8 cellular contexts compared by ENCODE assay signal in the genomic region with DNA sequence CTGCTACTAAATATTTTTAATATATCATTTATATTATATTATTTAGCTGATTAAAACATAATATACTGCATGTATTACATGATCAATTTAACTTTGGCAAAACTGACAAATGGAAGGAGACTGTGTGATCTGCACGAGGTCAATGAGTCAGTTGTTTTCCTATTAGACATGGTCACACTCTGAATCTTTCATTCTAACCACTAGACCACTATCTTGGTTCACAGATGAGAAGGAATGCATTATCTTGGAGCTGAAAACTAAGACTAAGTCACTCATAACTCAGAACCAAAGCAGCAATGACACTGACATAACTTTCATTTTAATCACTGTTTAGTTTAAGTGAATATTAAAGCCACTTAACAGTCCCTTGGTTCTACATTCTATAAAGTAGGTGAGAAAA. TPM values are rescaled to one million over a fixed set of nuclear protein-coding genes. Genes with fewer than 3 reads are reported as not detected.
A peak's percentile ranks its signal among the peaks of the same experiment; 100 is the strongest.
DNase-seq lines count a peak whose midpoint lies in the region; ATAC-seq and TF ChIP-seq lines count a peak whose summit lies in the region.

No MANE protein-coding gene starts in this region.

- H3K36me3 Mint-ChIP-seq in activated T-cell treated with anti-CD3 and anti-CD28 coated beads, Interleukin-2, amount 50 U/mL, for 4 hours (ENCODE audit: insufficient read depth), result peaks cover 17% of the 10 kb centered on the region
- peaks cover 18 to 33% of the 10 kb centered on the region in 2 donors for H3K36me3 Mint-ChIP-seq in stimulated activated naive B cell treated with anti-CD40 and anti-IgM and Interleukin-4, amounts not matched to agents 10 μg/mL and 1 μg/mL and 100 μg/mL, for 72 hours
- peaks cover 0 to 42% (median 10%) of the 10 kb centered on the region in 3 donors for H3K36me3 Mint-ChIP-seq in naive thymus-derived CD8-positive, alpha-beta T cell

- no peak for TF ChIP-seq CTCF in astrocyte of the spinal cord (IDR thresholded peaks at IDR 0.05; ENCODE audit: low read depth, low read length)

- peak; percentile 88 to 94 for ATAC-seq in activated T-cell treated with anti-CD3 and anti-CD28 coated beads, Interleukin-2, amount 50 U/mL, for 4 hours
- peak; percentile 70 for ATAC-seq in HG03175 (IDR thresholded peaks at IDR 0.05; ENCODE audit: unreplicated experiment)
- peak; percentile 82 to 85 for ATAC-seq in stimulated activated naive B cell treated with anti-CD40 and anti-IgM and Interleukin-4, amounts not matched to agents 10 μg/mL and 1 μg/mL and 100 μg/mL, for 72 hours (replicated peaks)
- no peak for ATAC-seq in naive thymus-derived CD8-positive, alpha-beta T cell

- H3K27ac Mint-ChIP-seq in stimulated activated naive B cell treated with anti-CD40 and anti-IgM and Interleukin-4, amounts not matched to agents 10 μg/mL and 1 μg/mL and 100 μg/mL, for 72 hours, result no peak overlapping the region
- peak overlapping the region in 3 of 10 donors; percentile 26 to 72 (median 57) for H3K27ac Mint-ChIP-seq in naive thymus-derived CD8-positive, alpha-beta T cell

- H3K4me3 ChIP-seq in astrocyte of the spinal cord (ENCODE audit: low read depth, low read length), result no peak overlapping the region

- peaks cover 40% of the 10 kb centered on the region for H3K4me1 Mint-ChIP-seq in activated T-cell treated with anti-CD3 and anti-CD28 coated beads, Interleukin-2, amount 50 U/mL, for 4 hours (ENCODE audit: low read depth)
- peaks cover 15 to 54% of the 10 kb centered on the region in 2 donors for H3K4me1 Mint-ChIP-seq in stimulated activated naive B cell treated with anti-CD40 and anti-IgM and Interleukin-4, amounts not matched to agents 10 μg/mL and 1 μg/mL and 100 μg/mL, for 72 hours
- H3K4me1 Mint-ChIP-seq in naive thymus-derived CD8-positive, alpha-beta T cell, result peaks cover 12 to 48% (median 23%) of the 10 kb centered on the region in 4 donors

- POLR2A ChIA-PET in naive thymus-derived CD8-positive, alpha-beta T cell (lab: Charles Lee), result interaction anchor here (0.7 to 1.5 kb wide), 2 partner anchors 37 to 43 kb away, joined by 4 to 7 read pairs; partner anchors contain the start of gene GNPTAB

- H3K27me3 Mint-ChIP-seq in activated T-cell treated with anti-CD3 and anti-CD28 coated beads, Interleukin-2, amount 50 U/mL, for 4 hours (ENCODE audit: low read depth), result no peaks in the 10 kb centered on the region
- no peaks in the 10 kb centered on the region for H3K27me3 Mint-ChIP-seq in stimulated activated naive B cell treated with anti-CD40 and anti-IgM and Interleukin-4, amounts not matched to agents 10 μg/mL and 1 μg/mL and 100 μg/mL, for 72 hours
- H3K27me3 Mint-ChIP-seq in naive thymus-derived CD8-positive, alpha-beta T cell, result no peaks in the 10 kb centered on the region

- in situ Hi-C loops in astrocyte of the spinal cord (cut with HindIII; ENCODE audit: low sequenced_read_pairs), result no loop called here

- no peaks in the 10 kb centered on the region for H3K9me3 Mint-ChIP-seq in activated T-cell treated with anti-CD3 and anti-CD28 coated beads, Interleukin-2, amount 50 U/mL, for 4 hours
- no peaks in the 10 kb centered on the region for H3K9me3 Mint-ChIP-seq in stimulated activated naive B cell treated with anti-CD40 and anti-IgM and Interleukin-4, amounts not matched to agents 10 μg/mL and 1 μg/mL and 100 μg/mL, for 72 hours
- no peaks in the 10 kb centered on the region for H3K9me3 Mint-ChIP-seq in naive thymus-derived CD8-positive, alpha-beta T cell

- H3K4me3 Mint-ChIP-seq in activated T-cell treated with anti-CD3 and anti-CD28 coated beads, Interleukin-2, amount 50 U/mL, for 4 hours, result no peak overlapping the region
- no peak overlapping the region for H3K4me3 Mint-ChIP-seq in stimulated activated naive B cell treated with anti-CD40 and anti-IgM and Interleukin-4, amounts not matched to agents 10 μg/mL and 1 μg/mL and 100 μg/mL, for 72 hours
- no peak overlapping the region for H3K4me3 Mint-ChIP-seq in naive thymus-derived CD8-positive, alpha-beta T cell

- no peak for DNase-seq in activated T-cell treated with anti-CD3 and anti-CD28 coated beads, Interleukin-2, amount 50 U/mL, for 4 hours
- DNase-seq in activated T-cell treated with anti-CD3 and anti-CD28 coated beads for 4 hours (no peak), astrocyte of the spinal cord (ENCODE audit: low read depth, low spot score) (peak; percentile 58), NCI-H128 (lab: John Stamatoyannopoulos, UW; ENCODE audit: unreplicated experiment) (no peak), SIG-M5 (lab: John Stamatoyannopoulos, UW) (no peak)
- no peak for DNase-seq in stimulated activated naive B cell treated with anti-CD40 and anti-IgM and Interleukin-4, amounts not matched to agents 10 μg/mL and 1 μg/mL and 100 μg/mL, for 72 hours
- DNase-seq in naive thymus-derived CD8-positive, alpha-beta T cell, result no peak

RNA-seq across cellular contexts. Expression of gene GNPTAB, which starts 37.4 kb away (rescaled TPM):
- total RNA-seq in activated T-cell treated with anti-CD3 and anti-CD28 coated beads, Interleukin-2, amount 50 U/mL, for 4 hours, result 10 to 100 TPM; 25.3 to 31.9 (median 29.6) TPM
- total RNA-seq in naive thymus-derived CD8-positive, alpha-beta T cell, result 10 to 100 TPM; 55.9 to 64.2 TPM
- polyA plus RNA-seq in naive thymus-derived CD8-positive, alpha-beta T cell, result 10 to 100 TPM; 25.9 to 43.5 (median 40.9) TPM

RNA-seq across cellular contexts. Expression of gene SYCP3, which starts 54.1 kb away (rescaled TPM):
- under 1 TPM in 2 of 3 donors, not detected in 1; 0.13 to 0.43 TPM for total RNA-seq in activated T-cell treated with anti-CD3 and anti-CD28 coated beads, Interleukin-2, amount 50 U/mL, for 4 hours
- 1 to 10 TPM in 1 of 2 experiments, under 1 TPM in 1; 0.71 to 1.6 TPM for total RNA-seq in naive thymus-derived CD8-positive, alpha-beta T cell
- polyA plus RNA-seq in naive thymus-derived CD8-positive, alpha-beta T cell, result under 1 TPM in 2 of 3 donors, not detected in 1; 0.07 to 0.32 TPM

Comparison
In these comparisons a context has a peak if more than half of its experiments do, and no peak if none do; other contexts are left out.
1. ATAC-seq: peak in activated T-cell treated with anti-CD3 and anti-CD28 coated beads, Interleukin-2, amount 50 U/mL, for 4 hours (2 of 2), HG03175 (single experiment) and stimulated activated naive B cell treated with anti-CD40 and anti-IgM and Interleukin-4, amounts not matched to agents 10 μg/mL and 1 μg/mL and 100 μg/mL, for 72 hours (2 of 2); none in naive thymus-derived CD8-positive, alpha-beta T cell (0 of 2).